29 cellular contexts compared by ENCODE assay signal in the genomic region with DNA sequence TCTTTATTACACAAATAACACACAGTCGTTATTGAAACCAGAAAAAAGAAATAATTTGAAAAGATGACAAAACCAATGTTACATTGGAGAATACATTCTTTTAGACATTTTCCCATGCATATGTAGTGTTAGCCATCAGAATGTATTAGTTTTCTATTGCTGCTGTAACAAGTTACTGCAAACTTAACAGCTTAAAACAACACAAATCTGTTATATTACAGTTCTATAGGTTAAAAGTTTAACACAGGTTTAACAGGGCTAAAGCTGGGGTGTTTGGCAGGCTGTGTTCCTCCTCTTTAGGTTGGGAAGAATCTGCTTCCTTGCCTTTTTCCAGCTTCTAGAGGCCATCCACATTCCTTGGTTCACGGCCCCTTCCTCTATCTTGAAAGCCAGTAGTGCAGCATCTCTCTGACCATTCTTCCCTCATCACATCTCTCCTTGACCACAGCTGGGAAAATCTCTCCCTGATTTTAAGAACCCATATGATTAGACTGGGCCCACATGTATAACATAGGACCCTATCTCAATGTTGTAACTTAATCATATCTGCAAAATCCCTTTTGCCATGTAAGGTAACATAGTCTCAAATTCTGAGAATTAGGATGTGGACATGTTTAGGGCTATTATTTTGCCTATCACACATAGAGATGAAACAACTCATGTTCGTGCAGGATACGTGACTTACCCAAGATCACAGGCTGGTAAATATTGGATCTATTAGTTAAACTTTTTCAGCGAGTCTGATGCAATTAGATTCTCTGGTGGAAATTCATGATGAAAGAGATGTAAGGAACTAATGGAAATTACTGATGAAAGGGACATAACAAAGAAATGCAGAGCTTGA.
A peak's percentile ranks its signal among the peaks of the same experiment; 100 is the strongest.
DNase-seq lines count a peak whose midpoint lies in the region; ATAC-seq, FAIRE-seq and TF ChIP-seq lines count a peak whose summit lies in the region.
"Had no signal": no experiment of that assay in that cellular context is flagged by ENCODE, and none has a peak within 500 bp of the region (broad histone marks: within the 10 kb centered on the region; RNA-seq: fewer than 3 reads in every experiment).

No MANE protein-coding gene starts in this region.

- no peak overlapping the region for H3K4me3 Mint-ChIP-seq in CD8-positive, alpha-beta memory T cell
- no peak overlapping the region for H3K4me3 Mint-ChIP-seq in dendritic cell treated with granulocyte-macrophage colony-stimulating factor and Interleukin-4, amounts not matched to agents 40 ng/mL and 50 ng/mL, for 4 days
- no peak overlapping the region for H3K4me3 Mint-ChIP-seq in mesothelial cell of epicardium
- H3K4me3 Mint-ChIP-seq: activated CD4-positive, alpha-beta memory T cell treated with anti-CD3 and anti-CD28 coated beads, Interleukin-2, amount 10 ng/mL, durations not matched to agents 7 days and 5 days; memory B cell; naive B cell; T-helper 1 cell treated with Interleukin-12 subunit alpha and Interleukin-12 subunit beta and Interleukin-4 antibody, amounts not matched to agents 30 μg/mL and 1 μg/mL, for 36 hours had no signal

- H3K4me1 ChIP-seq in A549: peaks cover 25% of the 10 kb centered on the region
- no peaks in the 10 kb centered on the region for H3K4me1 ChIP-seq in CD8-positive, alpha-beta memory T cell (ENCODE audit: insufficient read depth, low read length)

- peaks cover 0 to under 1% (median 0%) of the 10 kb centered on the region in 3 donors for H3K4me1 Mint-ChIP-seq in CD8-positive, alpha-beta memory T cell
- peaks cover 27% of the 10 kb centered on the region for H3K4me1 Mint-ChIP-seq in dendritic cell treated with granulocyte-macrophage colony-stimulating factor and Interleukin-4, amounts not matched to agents 40 ng/mL and 50 ng/mL, for 4 days (ENCODE audit: low read depth)
- peaks cover 22% of the 10 kb centered on the region for H3K4me1 Mint-ChIP-seq in mesothelial cell of epicardium

- CTCF ChIA-PET in A549 (lab: Yijun Ruan, JAX): interaction anchor here (0.8 to 1.0 kb wide), 2 partner anchors 47 to 131 kb away, joined by 3 read pairs; no protein-coding TSS in a partner anchor
- CTCF ChIA-PET in CD8-positive, alpha-beta memory T cell (lab: Charles Lee): interaction anchor here (1.3 kb wide), 1 partner anchor 8 kb away, joined by 3 read pairs; no protein-coding TSS in a partner anchor

- ATAC-seq in A549: no peak

- no peak for TF ChIP-seq EP300 in A549 (IDR thresholded peaks at IDR 0.05)

- H3K27me3 ChIP-seq in CD8-positive, alpha-beta memory T cell (ENCODE audit: insufficient read depth, low read length, poor library complexity, severe bottlenecking): no peaks in the 10 kb centered on the region

- H3K4me2 ChIP-seq in A549: peak overlapping the region; percentile 57
- H3K4me2 ChIP-seq: KMS-11, SK-N-SH had no signal

- no peak for TF ChIP-seq POLR2A in A549 (IDR thresholded peaks at IDR 0.05; ENCODE audit: low read length)

- no peak overlapping the region for H3K27ac Mint-ChIP-seq in CD8-positive, alpha-beta memory T cell
- H3K27ac Mint-ChIP-seq in dendritic cell treated with granulocyte-macrophage colony-stimulating factor and Interleukin-4, amounts not matched to agents 40 ng/mL and 50 ng/mL, for 4 days: peak overlapping the region; percentile 62
- H3K27ac Mint-ChIP-seq in mesothelial cell of epicardium: peak overlapping the region; percentile 70
- H3K27ac Mint-ChIP-seq: activated CD4-positive, alpha-beta memory T cell treated with anti-CD3 and anti-CD28 coated beads, Interleukin-2, amount 10 ng/mL, durations not matched to agents 7 days and 5 days; memory B cell had no signal

- no peak for FAIRE-seq in A549 (lab: Jason Lieb, UNC)
- FAIRE-seq: bronchial epithelial cell, GM19239, TTC549 had no signal

- WGBS in A549 (ENCODE audit: missing lambda C conversion rate): 81% methylated on average over 5 of the region's 5 CpGs

- POLR2A ChIA-PET in A549 (lab: Yijun Ruan, JAX): no interaction called here
- POLR2A ChIA-PET in CD8-positive, alpha-beta memory T cell (lab: Charles Lee): interaction anchor here (1.4 kb wide), 1 partner anchor 9 kb away, joined by 6 read pairs; no protein-coding TSS in a partner anchor

- TF ChIP-seq RAD21 in A549 (conservative IDR thresholded peaks at IDR 0.05 in 1 of 2, IDR thresholded peaks at IDR 0.05 in 1 of 2): no peak

- peak overlapping the region; percentile 84 to 86 for H3K27ac ChIP-seq in A549
- H3K27ac ChIP-seq in CD8-positive, alpha-beta memory T cell (ENCODE audit: low read depth, low read length): peak overlapping the region; percentile 40
- H3K27ac ChIP-seq: KMS-11 had no signal

- H3K9me3 ChIP-seq in A549: no peaks in the 10 kb centered on the region
- no peaks in the 10 kb centered on the region for H3K9me3 ChIP-seq in CD8-positive, alpha-beta memory T cell (ENCODE audit: low read length)
- H3K9me3 ChIP-seq: SK-N-SH had no signal

- H3K4me3 ChIP-seq in A549: no peak overlapping the region
- H3K4me3 ChIP-seq in CD8-positive, alpha-beta memory T cell (ENCODE audit: low read length): no peak overlapping the region

- H3K36me3 Mint-ChIP-seq in CD8-positive, alpha-beta memory T cell: peaks cover 0 to 12% (median 2%) of the 10 kb centered on the region in 3 donors
- no peaks in the 10 kb centered on the region for H3K36me3 Mint-ChIP-seq in dendritic cell treated with granulocyte-macrophage colony-stimulating factor and Interleukin-4, amounts not matched to agents 40 ng/mL and 50 ng/mL, for 4 days (ENCODE audit: low read depth)
- H3K36me3 Mint-ChIP-seq in mesothelial cell of epicardium: no peaks in the 10 kb centered on the region
- H3K36me3 Mint-ChIP-seq: memory B cell had no signal

- H3K27me3 Mint-ChIP-seq in CD8-positive, alpha-beta memory T cell: peaks cover 5 to 21% of the 10 kb centered on the region in 2 donors
- H3K27me3 Mint-ChIP-seq in dendritic cell treated with granulocyte-macrophage colony-stimulating factor and Interleukin-4, amounts not matched to agents 40 ng/mL and 50 ng/mL, for 4 days: peaks cover 5% of the 10 kb centered on the region
- no peaks in the 10 kb centered on the region for H3K27me3 Mint-ChIP-seq in mesothelial cell of epicardium (ENCODE audit: low read depth)
- H3K27me3 Mint-ChIP-seq: memory B cell, naive B cell had no signal

- no peak for TF ChIP-seq CTCF in A549 (IDR thresholded peaks at IDR 0.05)
- no peak for TF ChIP-seq CTCF in mesothelial cell of epicardium (IDR thresholded peaks at IDR 0.05; ENCODE audit: unreplicated experiment)

- no peaks in the 10 kb centered on the region for H3K36me3 ChIP-seq in CD8-positive, alpha-beta memory T cell (ENCODE audit: insufficient read depth, low read length)

- intact Hi-C loops in dendritic cell treated with granulocyte-macrophage colony-stimulating factor and Interleukin-4, amounts not matched to agents 40 ng/mL and 50 ng/mL, for 4 days (cut with micrococcal nuclease): loop anchor here (5.0 kb wide), 1 partner anchor 70 kb away; no protein-coding TSS in a partner anchor

- DNase-seq in A549 (ENCODE audit: low read depth in 1 of 2, low spot score in 1 of 2) (no peak), mesothelial cell of epicardium (ENCODE audit: low spot score in 2 of 2, unreplicated experiment in 2 of 2) (no peak), NCI-H226 (no peak), NCI-H2029 (lab: John Stamatoyannopoulos, UW) (no peak), inferior parietal cortex (ENCODE audit: extremely low spot score) (no peak), NCI-H1417 (lab: John Stamatoyannopoulos, UW) (no peak)
- DNase-seq in CD8-positive, alpha-beta memory T cell: no peak
- DNase-seq: activated CD4-positive, alpha-beta memory T cell treated with anti-CD3 and anti-CD28 coated beads, Interleukin-2, amount 10 ng/mL, durations not matched to agents 7 days and 5 days; activated CD4-positive, CD25-positive, alpha-beta regulatory T cell treated with anti-CD3 and anti-CD28 coated beads, Interleukin-2, amount 50 U/mL, for 72 hours; activated CD8-positive, alpha-beta memory T cell treated with anti-CD3 and anti-CD28 coated beads, Interleukin-2, amount 50 U/mL, for 48 hours; activated naive CD4-positive, alpha-beta T cell treated with anti-CD3 and anti-CD28 coated beads, Interleukin-2, amount 50 U/mL, for 16 hours; amygdala; Calu3; cortex of kidney; DND-41; H7; MM.1S; naive B cell; NCI-H2081 treated with DMSO at 0.1 percent for 48 hours; NCI-H82; stimulated activated CD4-positive, alpha-beta T cell treated with anti-CD3 and anti-CD28 coated beads, Interleukin-2, amount 100 ng/mL, for 48 hours had no signal

- H3K9me3 Mint-ChIP-seq in CD8-positive, alpha-beta memory T cell: peaks cover 0 to 3% (median 0%) of the 10 kb centered on the region in 5 donors
- H3K9me3 Mint-ChIP-seq in dendritic cell treated with granulocyte-macrophage colony-stimulating factor and Interleukin-4, amounts not matched to agents 40 ng/mL and 50 ng/mL, for 4 days: no peaks in the 10 kb centered on the region
- H3K9me3 Mint-ChIP-seq in mesothelial cell of epicardium: peaks cover 15% of the 10 kb centered on the region
- H3K9me3 Mint-ChIP-seq: memory B cell had no signal

TF ChIP-seq in A549, 52 proteins besides CTCF, POLR2A, EP300 and RAD21:
- no peak for TF ChIP-seq KDM1A (IDR thresholded peaks at IDR 0.05; ENCODE audit: low read depth)
- TF ChIP-seq CBX2 (IDR thresholded peaks at IDR 0.05; ENCODE audit: borderline replicate concordance, low read depth): no peak
- no peak for TF ChIP-seq ZFP36 (IDR thresholded peaks at IDR 0.05; ENCODE audit: borderline replicate concordance, partially characterized antibody)
- TF ChIP-seq KDM5A (IDR thresholded peaks at IDR 0.05): no peak
- no peak for TF ChIP-seq ESRRA (IDR thresholded peaks at IDR 0.05; ENCODE audit: borderline replicate concordance, low read length)
- TF ChIP-seq, protein P1, sequence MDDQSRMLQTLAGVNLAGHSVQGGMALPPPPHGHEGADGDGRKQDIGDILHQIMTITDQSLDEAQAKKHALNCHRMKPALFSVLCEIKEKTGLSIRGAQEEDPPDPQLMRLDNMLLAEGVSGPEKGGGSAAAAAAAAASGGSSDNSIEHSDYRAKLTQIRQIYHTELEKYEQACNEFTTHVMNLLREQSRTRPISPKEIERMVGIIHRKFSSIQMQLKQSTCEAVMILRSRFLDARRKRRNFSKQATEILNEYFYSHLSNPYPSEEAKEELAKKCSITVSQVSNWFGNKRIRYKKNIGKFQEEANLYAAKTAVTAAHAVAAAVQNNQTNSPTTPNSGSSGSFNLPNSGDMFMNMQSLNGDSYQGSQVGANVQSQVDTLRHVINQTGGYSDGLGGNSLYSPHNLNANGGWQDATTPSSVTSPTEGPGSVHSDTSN (IDR thresholded peaks at IDR 0.05): no peak
- no peak for TF ChIP-seq HOXB13 (CRISPR knock-in tag; IDR thresholded peaks at IDR 0.05; ENCODE audit: low read depth)
- no peak for TF ChIP-seq JUN (IDR thresholded peaks at IDR 0.05)
- no peak for TF ChIP-seq NPAS2 (CRISPR knock-in tag; IDR thresholded peaks at IDR 0.05; ENCODE audit: borderline replicate concordance)
- no peak for TF ChIP-seq RARB (CRISPR knock-in tag; IDR thresholded peaks at IDR 0.05)

Comparison
In these comparisons a context has a peak if more than half of its experiments do, and no peak if none do; other contexts are left out.
1. H3K27ac Mint-ChIP-seq: peak in dendritic cell treated with granulocyte-macrophage colony-stimulating factor and Interleukin-4, amounts not matched to agents 40 ng/mL and 50 ng/mL, for 4 days (single experiment) and mesothelial cell of epicardium (single experiment); none in CD8-positive, alpha-beta memory T cell (0 of 8).